8 cellular contexts compared by ENCODE assay signal in genomic region chr11:21753244-21753767, GRCh38.
A peak's percentile ranks its signal among the peaks of the same experiment; 100 is the strongest.
DNase-seq lines count a peak whose midpoint lies in the region; ATAC-seq and TF ChIP-seq lines count a peak whose summit lies in the region.
"Not testable (repeated sequence)": the region's sequence is repeated elsewhere in the genome, so short reads cannot be mapped to it uniquely, and the experiment has no call there.

No MANE protein-coding gene starts in this region.

- H3K4me3 ChIP-seq in GM08714 (ENCODE audit: low read length) (peak overlapping the region; percentile 70; the same call in 1 of the 2 replicates), HUES64 (ENCODE audit: low read length) (peak overlapping the region; percentile 16; the same call in 1 of the 2 replicates)

- H3K9me3 Mint-ChIP-seq in CD4-positive, alpha-beta T cell, result peaks cover 16% of the 10 kb centered on the region
- H3K9me3 Mint-ChIP-seq in T-helper 2 cell treated with Interferon-gamma antibody and Interleukin-4, amounts not matched to agents 5 μg/mL and 100 μg/mL, for 36 hours, result peaks cover 24% of the 10 kb centered on the region
- H3K9me3 Mint-ChIP-seq in activated CD8-positive, alpha-beta memory T cell treated with anti-CD3 and anti-CD28 coated beads, Interleukin-2, amount 10 ng/mL, durations not matched to agents 7 days and 5 days (ENCODE audit: low read depth), result peaks cover 12% of the 10 kb centered on the region
- peaks cover 13% of the 10 kb centered on the region for H3K9me3 Mint-ChIP-seq in activated naive CD8-positive, alpha-beta T cell treated with anti-CD3 and anti-CD28 coated beads, Interleukin-2, amount 10 ng/mL, durations not matched to agents 7 days and 5 days
- peaks cover 15 to 63% (median 29%) of the 10 kb centered on the region in 6 donors for H3K9me3 Mint-ChIP-seq in immature natural killer cell

- POLR2A ChIA-PET in CD4-positive, alpha-beta T cell (lab: Charles Lee); activated naive CD8-positive, alpha-beta T cell treated with anti-CD3 and anti-CD28 coated beads, Interleukin-2, amount 10 ng/mL, durations not matched to agents 7 days and 5 days (lab: Charles Lee): not testable (repeated sequence)

- not testable (repeated sequence) for H3K4me1 ChIP-seq in HUES64 (ENCODE audit: insufficient read depth, low read length)

- not testable (repeated sequence) for DNase-seq in CD4-positive, alpha-beta T cell; T-helper 2 cell treated with Interferon-gamma antibody and Interleukin-4, amounts not matched to agents 5 μg/mL and 100 μg/mL, for 36 hours (ENCODE audit: low spot score); activated CD8-positive, alpha-beta memory T cell treated with anti-CD3 and anti-CD28 coated beads, Interleukin-2, amount 10 ng/mL, durations not matched to agents 7 days and 5 days; activated naive CD8-positive, alpha-beta T cell treated with anti-CD3 and anti-CD28 coated beads, Interleukin-2, amount 10 ng/mL, durations not matched to agents 7 days and 5 days; immature natural killer cell
- peak; percentile 77 for DNase-seq in NCI-H146 (lab: John Stamatoyannopoulos, UW)

- not testable (repeated sequence) for H3K27ac Mint-ChIP-seq in CD4-positive, alpha-beta T cell; T-helper 2 cell treated with Interferon-gamma antibody and Interleukin-4, amounts not matched to agents 5 μg/mL and 100 μg/mL, for 36 hours; activated CD8-positive, alpha-beta memory T cell treated with anti-CD3 and anti-CD28 coated beads, Interleukin-2, amount 10 ng/mL, durations not matched to agents 7 days and 5 days; activated naive CD8-positive, alpha-beta T cell treated with anti-CD3 and anti-CD28 coated beads, Interleukin-2, amount 10 ng/mL, durations not matched to agents 7 days and 5 days
- peak overlapping the region in 1 of 6 donors; percentile 47 for H3K27ac Mint-ChIP-seq in immature natural killer cell

- not testable (repeated sequence) for H3K4me1 Mint-ChIP-seq in CD4-positive, alpha-beta T cell (ENCODE audit: low read depth); T-helper 2 cell treated with Interferon-gamma antibody and Interleukin-4, amounts not matched to agents 5 μg/mL and 100 μg/mL, for 36 hours (ENCODE audit: low read depth); activated CD8-positive, alpha-beta memory T cell treated with anti-CD3 and anti-CD28 coated beads, Interleukin-2, amount 10 ng/mL, durations not matched to agents 7 days and 5 days; activated naive CD8-positive, alpha-beta T cell treated with anti-CD3 and anti-CD28 coated beads, Interleukin-2, amount 10 ng/mL, durations not matched to agents 7 days and 5 days; immature natural killer cell

- H3K9me3 ChIP-seq in CD4-positive, alpha-beta T cell (ENCODE audit: control insufficient read depth, low read length); HUES64 (ENCODE audit: insufficient read depth, low read depth, low read length): not testable (repeated sequence)

- WGBS in HUES64, result 97% methylated on average over 35 of the region's 37 CpGs

- TF ChIP-seq CTCF in CD4-positive, alpha-beta T cell (IDR thresholded peaks at IDR 0.05), result not testable (repeated sequence)

- not testable (repeated sequence) for ATAC-seq in CD4-positive, alpha-beta T cell (ENCODE audit: poor library complexity); activated CD8-positive, alpha-beta memory T cell treated with anti-CD3 and anti-CD28 coated beads, Interleukin-2, amount 10 ng/mL, durations not matched to agents 7 days and 5 days; activated naive CD8-positive, alpha-beta T cell treated with anti-CD3 and anti-CD28 coated beads, Interleukin-2, amount 10 ng/mL, durations not matched to agents 7 days and 5 days (ENCODE audit: low read depth)

- not testable (repeated sequence) for H3K36me3 ChIP-seq in HUES64 (ENCODE audit: insufficient read depth, low read length)

- not testable (repeated sequence) for H3K9ac ChIP-seq in HUES64 (ENCODE audit: low read depth, low read length)

- H3K27me3 Mint-ChIP-seq in CD4-positive, alpha-beta T cell; T-helper 2 cell treated with Interferon-gamma antibody and Interleukin-4, amounts not matched to agents 5 μg/mL and 100 μg/mL, for 36 hours (ENCODE audit: low read depth); activated CD8-positive, alpha-beta memory T cell treated with anti-CD3 and anti-CD28 coated beads, Interleukin-2, amount 10 ng/mL, durations not matched to agents 7 days and 5 days; activated naive CD8-positive, alpha-beta T cell treated with anti-CD3 and anti-CD28 coated beads, Interleukin-2, amount 10 ng/mL, durations not matched to agents 7 days and 5 days; immature natural killer cell (ENCODE audit: low read depth in 3 of 3): not testable (repeated sequence)

- not testable (repeated sequence) for H3K36me3 Mint-ChIP-seq in CD4-positive, alpha-beta T cell (ENCODE audit: low read depth); T-helper 2 cell treated with Interferon-gamma antibody and Interleukin-4, amounts not matched to agents 5 μg/mL and 100 μg/mL, for 36 hours (ENCODE audit: low read depth); activated CD8-positive, alpha-beta memory T cell treated with anti-CD3 and anti-CD28 coated beads, Interleukin-2, amount 10 ng/mL, durations not matched to agents 7 days and 5 days; activated naive CD8-positive, alpha-beta T cell treated with anti-CD3 and anti-CD28 coated beads, Interleukin-2, amount 10 ng/mL, durations not matched to agents 7 days and 5 days; immature natural killer cell

- intact Hi-C loops in CD4-positive, alpha-beta T cell (cut with DNase I, micrococcal nuclease), result not testable (repeated sequence)

- H3K4me3 Mint-ChIP-seq in CD4-positive, alpha-beta T cell, result peak overlapping the region; percentile 72
- peak overlapping the region; percentile 1 for H3K4me3 Mint-ChIP-seq in T-helper 2 cell treated with Interferon-gamma antibody and Interleukin-4, amounts not matched to agents 5 μg/mL and 100 μg/mL, for 36 hours
- H3K4me3 Mint-ChIP-seq in activated CD8-positive, alpha-beta memory T cell treated with anti-CD3 and anti-CD28 coated beads, Interleukin-2, amount 10 ng/mL, durations not matched to agents 7 days and 5 days, result peak overlapping the region; percentile 33
- H3K4me3 Mint-ChIP-seq in activated naive CD8-positive, alpha-beta T cell treated with anti-CD3 and anti-CD28 coated beads, Interleukin-2, amount 10 ng/mL, durations not matched to agents 7 days and 5 days, result peak overlapping the region; percentile 37
- peak overlapping the region in 3 of 5 donors; percentile 66 to 78 (median 67) for H3K4me3 Mint-ChIP-seq in immature natural killer cell

- H3K27ac ChIP-seq in CD4-positive, alpha-beta T cell (ENCODE audit: low read depth, low read length); HUES64 (ENCODE audit: low read depth, low read length): not testable (repeated sequence)

- not testable (repeated sequence) for H3K27me3 ChIP-seq in CD4-positive, alpha-beta T cell (ENCODE audit: control insufficient read depth, insufficient read depth, low read length); HUES64 (ENCODE audit: insufficient read depth, low read length)

- CTCF ChIA-PET in CD4-positive, alpha-beta T cell (lab: Charles Lee); activated CD8-positive, alpha-beta memory T cell treated with anti-CD3 and anti-CD28 coated beads, Interleukin-2, amount 10 ng/mL, durations not matched to agents 7 days and 5 days (lab: Charles Lee): not testable (repeated sequence)

Comparison
In these comparisons a context has a peak if more than half of its experiments do, and no peak if none do; other contexts are left out.
1. H3K4me3 Mint-ChIP-seq: peak in every context shown above with its lines; median percentile 72 in CD4-positive, alpha-beta T cell; 67 in immature natural killer cell; 37 in activated naive CD8-positive, alpha-beta T cell treated with anti-CD3 and anti-CD28 coated beads, Interleukin-2, amount 10 ng/mL, durations not matched to agents 7 days and 5 days; 33 in activated CD8-positive, alpha-beta memory T cell treated with anti-CD3 and anti-CD28 coated beads, Interleukin-2, amount 10 ng/mL, durations not matched to agents 7 days and 5 days; 1 in T-helper 2 cell treated with Interferon-gamma antibody and Interleukin-4, amounts not matched to agents 5 μg/mL and 100 μg/mL, for 36 hours.